8 cellular contexts compared by ENCODE assay signal in the genomic region with DNA sequence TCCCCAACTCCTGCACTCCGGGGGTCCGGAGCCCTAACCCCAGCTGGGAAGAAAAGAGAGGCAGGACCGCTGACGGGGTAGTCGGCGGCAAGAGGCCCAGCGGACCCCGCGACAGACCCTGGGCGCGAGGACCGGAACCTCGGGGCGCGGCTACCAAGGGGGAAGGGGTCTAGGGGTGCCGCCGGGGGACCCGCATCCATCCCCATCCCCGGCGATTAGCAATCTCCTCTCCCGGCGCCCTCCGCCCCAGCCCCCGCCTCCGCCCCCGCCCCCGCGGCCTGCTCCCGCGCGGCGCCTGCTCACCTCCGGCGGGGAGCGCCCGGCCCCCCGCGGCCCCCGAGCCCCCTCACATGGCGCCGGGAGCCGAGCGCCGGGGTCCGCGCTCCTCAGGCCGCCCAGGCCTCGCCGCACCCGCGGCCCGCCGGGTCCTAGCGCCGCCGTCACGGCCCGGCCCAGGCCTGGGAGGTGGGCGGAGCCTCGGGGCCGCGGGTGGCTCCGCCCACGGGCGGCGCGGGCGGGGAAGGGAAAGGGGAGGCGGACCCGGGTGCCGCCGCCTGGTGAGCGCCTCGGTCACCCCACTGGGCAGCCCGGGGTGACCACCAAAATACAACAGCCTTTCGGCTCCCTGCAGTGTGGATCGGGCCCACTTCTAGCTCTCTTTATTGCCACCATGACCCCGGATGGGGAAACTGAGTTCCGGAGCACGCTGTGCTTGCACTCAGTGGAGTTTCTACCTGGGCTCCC. TPM values are rescaled to one million over a fixed set of nuclear protein-coding genes. Genes with fewer than 3 reads are reported as not detected.
A peak's percentile ranks its signal among the peaks of the same experiment; 100 is the strongest.
DNase-seq lines count a peak whose midpoint lies in the region; ATAC-seq and TF ChIP-seq lines count a peak whose summit lies in the region.

TSS of gene ST6GALNAC6 (minus strand) at position 404 of the 744 bp plus-strand sequence. CDS start 1,622 bp downstream, outside the sequence.

- peak within 1 kb of the TSS; percentile 85 for H3K27ac Mint-ChIP-seq in stimulated activated memory B cell treated with anti-CD40 and anti-IgM and Interleukin-4, amounts not matched to agents 10 μg/mL and 1 μg/mL and 100 μg/mL, for 72 hours

- H3K9me3 ChIP-seq in esophagus (ENCODE audit: control insufficient read depth in 2 of 2, insufficient read depth in 1 of 2, low read depth in 1 of 2, low read length in 1 of 2) (peaks cover 0 to 8% of the 10 kb centered on the region in 2 donors), mucosa of descending colon (no peaks in the 10 kb centered on the region)

- peaks cover 46% of the 10 kb centered on the region for H3K4me1 Mint-ChIP-seq in activated T-cell treated with anti-CD3 and anti-CD28 coated beads, Interleukin-2, amount 50 U/mL, for 4 hours (ENCODE audit: low read depth)
- H3K4me1 Mint-ChIP-seq in stimulated activated memory B cell treated with anti-CD40 and anti-IgM and Interleukin-4, amounts not matched to agents 10 μg/mL and 1 μg/mL and 100 μg/mL, for 72 hours, result peaks cover 64% of the 10 kb centered on the region

- H3K36me3 ChIP-seq in esophagus (ENCODE audit: control insufficient read depth in 2 of 2, insufficient read depth in 2 of 2, low read length in 1 of 2) (peaks cover 7 to 14% of the 10 kb centered on the region in 2 donors), mucosa of descending colon (ENCODE audit: low read depth) (peaks cover 7% of the 10 kb centered on the region)

- peaks cover 22% of the 10 kb centered on the region for H3K36me3 Mint-ChIP-seq in activated T-cell treated with anti-CD3 and anti-CD28 coated beads, Interleukin-2, amount 50 U/mL, for 4 hours (ENCODE audit: insufficient read depth)
- peaks cover 34% of the 10 kb centered on the region for H3K36me3 Mint-ChIP-seq in stimulated activated memory B cell treated with anti-CD40 and anti-IgM and Interleukin-4, amounts not matched to agents 10 μg/mL and 1 μg/mL and 100 μg/mL, for 72 hours

- DNase-seq in A172 (ENCODE audit: low spot score) (no peak), GM13977 (ENCODE audit: low spot score) (peak; percentile 95), NOMO-1 treated with dmso at 0.1 percent for 144 hours (lab: John Stamatoyannopoulos, UW; ENCODE audit: unreplicated experiment) (peak; percentile 24), mucosa of descending colon (peak; percentile 78 to 87 (median 79))
- peak; percentile 60 for DNase-seq in activated T-cell treated with anti-CD3 and anti-CD28 coated beads, Interleukin-2, amount 50 U/mL, for 4 hours

- H3K27me3 Mint-ChIP-seq in activated T-cell treated with anti-CD3 and anti-CD28 coated beads, Interleukin-2, amount 50 U/mL, for 4 hours (ENCODE audit: low read depth), result no peaks in the 10 kb centered on the region
- no peaks in the 10 kb centered on the region for H3K27me3 Mint-ChIP-seq in stimulated activated memory B cell treated with anti-CD40 and anti-IgM and Interleukin-4, amounts not matched to agents 10 μg/mL and 1 μg/mL and 100 μg/mL, for 72 hours

- no peak for TF ChIP-seq CTCF in GM13977 (IDR thresholded peaks at IDR 0.05; ENCODE audit: extremely low read depth, insufficient read depth, missing control alignments)
- no peak for TF ChIP-seq CTCF in mucosa of descending colon (IDR thresholded peaks at IDR 0.05)

- H3K9me3 Mint-ChIP-seq in activated T-cell treated with anti-CD3 and anti-CD28 coated beads, Interleukin-2, amount 50 U/mL, for 4 hours, result no peaks in the 10 kb centered on the region
- no peaks in the 10 kb centered on the region for H3K9me3 Mint-ChIP-seq in stimulated activated memory B cell treated with anti-CD40 and anti-IgM and Interleukin-4, amounts not matched to agents 10 μg/mL and 1 μg/mL and 100 μg/mL, for 72 hours

- H3K4me1 ChIP-seq in esophagus (ENCODE audit: control insufficient read depth in 2 of 2, insufficient read depth in 2 of 2, low read length in 1 of 2), result peaks cover 3 to 19% of the 10 kb centered on the region in 2 donors
- H3K4me1 ChIP-seq in mucosa of descending colon (ENCODE audit: low read depth), result peaks cover 52% of the 10 kb centered on the region

- 0 to 1% methylated on average over 60 to 80 of the region's 80 CpGs for WGBS in esophagus, 2 donors

- in situ Hi-C loops in GM13977 (cut with MboI; ENCODE audit: low pct_unique_long_range_greater_than_20kb, low sequenced_read_pairs, unreplicated experiment), result no loop called here

- intact Hi-C loops in mucosa of descending colon (cut with DNase I, micrococcal nuclease), result no loop called here

- no peaks in the 10 kb centered on the region for H3K27me3 ChIP-seq in esophagus (ENCODE audit: control insufficient read depth in 1 of 2, insufficient read depth in 2 of 2, low read length in 2 of 2)

- peak within 1 kb of the TSS; percentile 86 for H3K4me3 Mint-ChIP-seq in activated T-cell treated with anti-CD3 and anti-CD28 coated beads, Interleukin-2, amount 50 U/mL, for 4 hours
- H3K4me3 Mint-ChIP-seq in stimulated activated memory B cell treated with anti-CD40 and anti-IgM and Interleukin-4, amounts not matched to agents 10 μg/mL and 1 μg/mL and 100 μg/mL, for 72 hours, result peak within 1 kb of the TSS; percentile 88

- H3K4me3 ChIP-seq in esophagus (ENCODE audit: low read depth in 1 of 2, low read length in 2 of 2) (peak within 1 kb of the TSS; percentile 65 to 93), mucosa of descending colon (peak within 1 kb of the TSS; percentile 75)

- H3K27ac ChIP-seq in esophagus (ENCODE audit: low read depth in 2 of 2, low read length in 1 of 2), result peak within 1 kb of the TSS; percentile 73 to 86

- ATAC-seq in HG03045 (IDR thresholded peaks at IDR 0.05; ENCODE audit: unreplicated experiment) (peak; percentile 66), mucosa of descending colon (peak; percentile 77)
- ATAC-seq in activated T-cell treated with anti-CD3 and anti-CD28 coated beads, Interleukin-2, amount 50 U/mL, for 4 hours, result peak; percentile 87 to 88
- peak; percentile 89 for ATAC-seq in stimulated activated memory B cell treated with anti-CD40 and anti-IgM and Interleukin-4, amounts not matched to agents 10 μg/mL and 1 μg/mL and 100 μg/mL, for 72 hours

RNA-seq across cellular contexts. Expression of gene ST6GALNAC6, which starts in this region (rescaled TPM):
- 40.6 and 61.6 TPM in 2 replicates for total RNA-seq in A172 (2014; rRNA removed; shearing (Covaris generic))
- total RNA-seq in activated T-cell treated with anti-CD3 and anti-CD28 coated beads, Interleukin-2, amount 50 U/mL, for 4 hours, result 10 to 100 TPM; 25.9 to 31.5 (median 31.0) TPM
- polyA plus RNA-seq in esophagus, result 10 to 100 TPM; 21.8 to 23.6 TPM
- total RNA-seq in mucosa of descending colon, result 100 to 1,000 TPM; 121 to 266 (median 175) TPM
